Comparison of ENCODE assay signal across 3 cellular contexts in the genomic region with DNA sequence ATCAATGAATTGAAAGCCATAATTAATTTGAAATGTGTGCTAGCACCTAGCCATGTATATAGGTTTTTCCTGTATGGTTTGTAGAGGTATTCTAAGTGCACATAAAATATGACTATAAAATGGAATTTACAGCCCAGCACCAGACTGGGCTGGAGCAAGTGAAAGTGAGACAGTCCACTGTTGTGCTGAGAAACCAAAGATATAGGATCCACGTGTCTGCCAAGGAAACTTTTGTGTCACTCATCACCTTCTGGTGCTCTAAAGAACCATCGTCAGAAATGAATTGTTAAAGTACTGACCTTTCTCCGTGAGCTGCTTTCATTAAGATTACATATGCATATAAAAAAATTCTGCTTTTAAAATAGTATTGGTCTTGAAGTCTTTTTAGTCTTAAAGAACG.
A peak's percentile ranks its signal among the peaks of the same experiment; 100 is the strongest.
TF ChIP-seq lines count a peak whose summit lies in the region.

No MANE protein-coding gene starts in this region.

TF ChIP-seq in HEK293, 187 proteins besides CTCF, POLR2A, EP300 and RAD21:
- TF ChIP-seq, protein P1, sequence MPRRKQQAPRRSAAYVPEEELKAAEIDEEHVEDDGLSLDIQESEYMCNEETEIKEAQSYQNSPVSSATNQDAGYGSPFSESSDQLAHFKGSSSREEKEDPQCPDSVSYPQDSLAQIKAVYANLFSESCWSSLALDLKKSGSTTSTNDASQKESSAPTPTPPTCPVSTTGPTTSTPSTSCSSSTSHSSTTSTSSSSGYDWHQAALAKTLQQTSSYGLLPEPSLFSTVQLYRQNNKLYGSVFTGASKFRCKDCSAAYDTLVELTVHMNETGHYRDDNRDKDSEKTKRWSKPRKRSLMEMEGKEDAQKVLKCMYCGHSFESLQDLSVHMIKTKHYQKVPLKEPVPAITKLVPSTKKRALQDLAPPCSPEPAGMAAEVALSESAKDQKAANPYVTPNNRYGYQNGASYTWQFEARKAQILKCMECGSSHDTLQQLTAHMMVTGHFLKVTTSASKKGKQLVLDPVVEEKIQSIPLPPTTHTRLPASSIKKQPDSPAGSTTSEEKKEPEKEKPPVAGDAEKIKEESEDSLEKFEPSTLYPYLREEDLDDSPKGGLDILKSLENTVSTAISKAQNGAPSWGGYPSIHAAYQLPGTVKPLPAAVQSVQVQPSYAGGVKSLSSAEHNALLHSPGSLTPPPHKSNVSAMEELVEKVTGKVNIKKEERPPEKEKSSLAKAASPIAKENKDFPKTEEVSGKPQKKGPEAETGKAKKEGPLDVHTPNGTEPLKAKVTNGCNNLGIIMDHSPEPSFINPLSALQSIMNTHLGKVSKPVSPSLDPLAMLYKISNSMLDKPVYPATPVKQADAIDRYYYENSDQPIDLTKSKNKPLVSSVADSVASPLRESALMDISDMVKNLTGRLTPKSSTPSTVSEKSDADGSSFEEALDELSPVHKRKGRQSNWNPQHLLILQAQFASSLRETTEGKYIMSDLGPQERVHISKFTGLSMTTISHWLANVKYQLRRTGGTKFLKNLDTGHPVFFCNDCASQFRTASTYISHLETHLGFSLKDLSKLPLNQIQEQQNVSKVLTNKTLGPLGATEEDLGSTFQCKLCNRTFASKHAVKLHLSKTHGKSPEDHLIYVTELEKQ (tag by site-specific recombination; IDR thresholded peaks at IDR 0.05; ENCODE audit: borderline replicate concordance), result no peak
- TF ChIP-seq, protein P2, sequence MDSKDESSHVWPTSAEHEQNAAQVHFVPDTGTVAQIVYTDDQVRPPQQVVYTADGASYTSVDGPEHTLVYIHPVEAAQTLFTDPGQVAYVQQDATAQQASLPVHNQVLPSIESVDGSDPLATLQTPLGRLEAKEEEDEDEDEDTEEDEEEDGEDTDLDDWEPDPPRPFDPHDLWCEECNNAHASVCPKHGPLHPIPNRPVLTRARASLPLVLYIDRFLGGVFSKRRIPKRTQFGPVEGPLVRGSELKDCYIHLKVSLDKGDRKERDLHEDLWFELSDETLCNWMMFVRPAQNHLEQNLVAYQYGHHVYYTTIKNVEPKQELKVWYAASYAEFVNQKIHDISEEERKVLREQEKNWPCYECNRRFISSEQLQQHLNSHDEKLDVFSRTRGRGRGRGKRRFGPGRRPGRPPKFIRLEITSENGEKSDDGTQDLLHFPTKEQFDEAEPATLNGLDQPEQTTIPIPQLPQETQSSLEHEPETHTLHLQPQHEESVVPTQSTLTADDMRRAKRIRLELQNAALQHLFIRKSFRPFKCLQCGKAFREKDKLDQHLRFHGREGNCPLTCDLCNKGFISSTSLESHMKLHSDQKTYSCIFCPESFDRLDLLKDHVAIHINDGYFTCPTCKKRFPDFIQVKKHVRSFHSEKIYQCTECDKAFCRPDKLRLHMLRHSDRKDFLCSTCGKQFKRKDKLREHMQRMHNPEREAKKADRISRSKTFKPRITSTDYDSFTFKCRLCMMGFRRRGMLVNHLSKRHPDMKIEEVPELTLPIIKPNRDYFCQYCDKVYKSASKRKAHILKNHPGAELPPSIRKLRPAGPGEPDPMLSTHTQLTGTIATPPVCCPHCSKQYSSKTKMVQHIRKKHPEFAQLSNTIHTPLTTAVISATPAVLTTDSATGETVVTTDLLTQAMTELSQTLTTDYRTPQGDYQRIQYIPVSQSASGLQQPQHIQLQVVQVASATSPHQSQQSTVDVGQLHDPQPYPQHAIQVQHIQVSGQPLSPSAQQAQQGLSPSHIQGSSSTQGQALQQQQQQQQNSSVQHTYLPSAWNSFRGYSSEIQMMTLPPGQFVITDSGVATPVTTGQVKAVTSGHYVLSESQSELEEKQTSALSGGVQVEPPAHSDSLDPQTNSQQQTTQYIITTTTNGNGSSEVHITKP (tag by site-specific recombination; IDR thresholded peaks at IDR 0.05), result no peak
- TF ChIP-seq ZNF561 (tag by site-specific recombination; IDR thresholded peaks at IDR 0.05; ENCODE audit: borderline replicate concordance) (0 out of 2 replicates have a peak, but pooled peaks have one; percentile 27), OVOL3 (tag by site-specific recombination; IDR thresholded peaks at IDR 0.05) (no peak), ZNF473 (tag by site-specific recombination; IDR thresholded peaks at IDR 0.05) (no peak)

TF ChIP-seq in IMR-90, 13 proteins besides CTCF, POLR2A, EP300 and RAD21 (continued from another document):
- TF ChIP-seq, protein P3, sequence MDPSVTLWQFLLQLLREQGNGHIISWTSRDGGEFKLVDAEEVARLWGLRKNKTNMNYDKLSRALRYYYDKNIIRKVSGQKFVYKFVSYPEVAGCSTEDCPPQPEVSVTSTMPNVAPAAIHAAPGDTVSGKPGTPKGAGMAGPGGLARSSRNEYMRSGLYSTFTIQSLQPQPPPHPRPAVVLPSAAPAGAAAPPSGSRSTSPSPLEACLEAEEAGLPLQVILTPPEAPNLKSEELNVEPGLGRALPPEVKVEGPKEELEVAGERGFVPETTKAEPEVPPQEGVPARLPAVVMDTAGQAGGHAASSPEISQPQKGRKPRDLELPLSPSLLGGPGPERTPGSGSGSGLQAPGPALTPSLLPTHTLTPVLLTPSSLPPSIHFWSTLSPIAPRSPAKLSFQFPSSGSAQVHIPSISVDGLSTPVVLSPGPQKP (IDR thresholded peaks at IDR 0.05; ENCODE audit: borderline replicate concordance, low read depth, low read length), result no peak
- TF ChIP-seq NFE2L2 (IDR thresholded peaks at IDR 0.05; ENCODE audit: low read depth, low read length) (no peak), MXI1 (IDR thresholded peaks at IDR 0.05; ENCODE audit: borderline replicate concordance, low read depth, low read length) (no peak), SMC3 (IDR thresholded peaks at IDR 0.05; ENCODE audit: low read depth, low read length) (no peak), CEBPB (IDR thresholded peaks at IDR 0.05; ENCODE audit: low read depth, low read length) (no peak), MAZ (IDR thresholded peaks at IDR 0.05; ENCODE audit: borderline replicate concordance, low read depth, low read length) (no peak), BHLHE40 (IDR thresholded peaks at IDR 0.05; ENCODE audit: low read depth, low read length) (no peak), FOS (IDR thresholded peaks at IDR 0.05; ENCODE audit: low read depth, low read length) (no peak), MAFK (IDR thresholded peaks at IDR 0.05; ENCODE audit: low read depth, low read length) (no peak), RCOR1 (IDR thresholded peaks at IDR 0.05; ENCODE audit: insufficient replicate concordance, low read length) (no peak), RFX5 (IDR thresholded peaks at IDR 0.05; ENCODE audit: low read depth, low read length) (no peak)
- TF ChIP-seq, protein P4, sequence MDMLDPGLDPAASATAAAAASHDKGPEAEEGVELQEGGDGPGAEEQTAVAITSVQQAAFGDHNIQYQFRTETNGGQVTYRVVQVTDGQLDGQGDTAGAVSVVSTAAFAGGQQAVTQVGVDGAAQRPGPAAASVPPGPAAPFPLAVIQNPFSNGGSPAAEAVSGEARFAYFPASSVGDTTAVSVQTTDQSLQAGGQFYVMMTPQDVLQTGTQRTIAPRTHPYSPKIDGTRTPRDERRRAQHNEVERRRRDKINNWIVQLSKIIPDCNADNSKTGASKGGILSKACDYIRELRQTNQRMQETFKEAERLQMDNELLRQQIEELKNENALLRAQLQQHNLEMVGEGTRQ (IDR thresholded peaks at IDR 0.05; ENCODE audit: low read depth, low read length), result no peak

TF ChIP-seq in WTC11, 78 proteins besides CTCF, POLR2A, EP300 and RAD21 (continues in another document):
- TF ChIP-seq, protein P5, sequence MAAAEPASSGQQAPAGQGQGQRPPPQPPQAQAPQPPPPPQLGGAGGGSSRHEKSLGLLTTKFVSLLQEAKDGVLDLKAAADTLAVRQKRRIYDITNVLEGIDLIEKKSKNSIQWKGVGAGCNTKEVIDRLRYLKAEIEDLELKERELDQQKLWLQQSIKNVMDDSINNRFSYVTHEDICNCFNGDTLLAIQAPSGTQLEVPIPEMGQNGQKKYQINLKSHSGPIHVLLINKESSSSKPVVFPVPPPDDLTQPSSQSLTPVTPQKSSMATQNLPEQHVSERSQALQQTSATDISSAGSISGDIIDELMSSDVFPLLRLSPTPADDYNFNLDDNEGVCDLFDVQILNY (CRISPR knock-in tag; IDR thresholded peaks at IDR 0.05), result no peak
- TF ChIP-seq, protein P6, sequence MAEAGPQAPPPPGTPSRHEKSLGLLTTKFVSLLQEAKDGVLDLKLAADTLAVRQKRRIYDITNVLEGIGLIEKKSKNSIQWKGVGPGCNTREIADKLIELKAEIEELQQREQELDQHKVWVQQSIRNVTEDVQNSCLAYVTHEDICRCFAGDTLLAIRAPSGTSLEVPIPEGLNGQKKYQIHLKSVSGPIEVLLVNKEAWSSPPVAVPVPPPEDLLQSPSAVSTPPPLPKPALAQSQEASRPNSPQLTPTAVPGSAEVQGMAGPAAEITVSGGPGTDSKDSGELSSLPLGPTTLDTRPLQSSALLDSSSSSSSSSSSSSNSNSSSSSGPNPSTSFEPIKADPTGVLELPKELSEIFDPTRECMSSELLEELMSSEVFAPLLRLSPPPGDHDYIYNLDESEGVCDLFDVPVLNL (CRISPR knock-in tag; IDR thresholded peaks at IDR 0.05; ENCODE audit: borderline replicate concordance, low read depth), result no peak
- TF ChIP-seq ZNF317 (CRISPR knock-in tag; IDR thresholded peaks at IDR 0.05; ENCODE audit: borderline replicate concordance, low read depth) (no peak), NFYB (CRISPR knock-in tag; conservative IDR thresholded peaks at IDR 0.05; ENCODE audit: low read depth) (no peak), TCF7 (CRISPR knock-in tag; IDR thresholded peaks at IDR 0.05; ENCODE audit: low read depth) (no peak), ZBTB21 (CRISPR knock-in tag; IDR thresholded peaks at IDR 0.05; ENCODE audit: borderline replicate concordance) (no peak)
- TF ChIP-seq, protein P7, sequence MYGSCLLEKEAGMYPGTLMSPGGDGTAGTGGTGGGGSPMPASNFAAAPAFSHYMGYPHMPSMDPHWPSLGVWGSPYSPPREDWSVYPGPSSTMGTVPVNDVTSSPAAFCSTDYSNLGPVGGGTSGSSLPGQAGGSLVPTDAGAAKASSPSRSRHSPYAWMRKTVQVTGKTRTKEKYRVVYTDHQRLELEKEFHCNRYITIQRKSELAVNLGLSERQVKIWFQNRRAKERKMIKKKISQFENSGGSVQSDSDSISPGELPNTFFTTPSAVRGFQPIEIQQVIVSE (CRISPR knock-in tag; IDR thresholded peaks at IDR 0.05; ENCODE audit: borderline replicate concordance), result no peak
- TF ChIP-seq, protein P8, sequence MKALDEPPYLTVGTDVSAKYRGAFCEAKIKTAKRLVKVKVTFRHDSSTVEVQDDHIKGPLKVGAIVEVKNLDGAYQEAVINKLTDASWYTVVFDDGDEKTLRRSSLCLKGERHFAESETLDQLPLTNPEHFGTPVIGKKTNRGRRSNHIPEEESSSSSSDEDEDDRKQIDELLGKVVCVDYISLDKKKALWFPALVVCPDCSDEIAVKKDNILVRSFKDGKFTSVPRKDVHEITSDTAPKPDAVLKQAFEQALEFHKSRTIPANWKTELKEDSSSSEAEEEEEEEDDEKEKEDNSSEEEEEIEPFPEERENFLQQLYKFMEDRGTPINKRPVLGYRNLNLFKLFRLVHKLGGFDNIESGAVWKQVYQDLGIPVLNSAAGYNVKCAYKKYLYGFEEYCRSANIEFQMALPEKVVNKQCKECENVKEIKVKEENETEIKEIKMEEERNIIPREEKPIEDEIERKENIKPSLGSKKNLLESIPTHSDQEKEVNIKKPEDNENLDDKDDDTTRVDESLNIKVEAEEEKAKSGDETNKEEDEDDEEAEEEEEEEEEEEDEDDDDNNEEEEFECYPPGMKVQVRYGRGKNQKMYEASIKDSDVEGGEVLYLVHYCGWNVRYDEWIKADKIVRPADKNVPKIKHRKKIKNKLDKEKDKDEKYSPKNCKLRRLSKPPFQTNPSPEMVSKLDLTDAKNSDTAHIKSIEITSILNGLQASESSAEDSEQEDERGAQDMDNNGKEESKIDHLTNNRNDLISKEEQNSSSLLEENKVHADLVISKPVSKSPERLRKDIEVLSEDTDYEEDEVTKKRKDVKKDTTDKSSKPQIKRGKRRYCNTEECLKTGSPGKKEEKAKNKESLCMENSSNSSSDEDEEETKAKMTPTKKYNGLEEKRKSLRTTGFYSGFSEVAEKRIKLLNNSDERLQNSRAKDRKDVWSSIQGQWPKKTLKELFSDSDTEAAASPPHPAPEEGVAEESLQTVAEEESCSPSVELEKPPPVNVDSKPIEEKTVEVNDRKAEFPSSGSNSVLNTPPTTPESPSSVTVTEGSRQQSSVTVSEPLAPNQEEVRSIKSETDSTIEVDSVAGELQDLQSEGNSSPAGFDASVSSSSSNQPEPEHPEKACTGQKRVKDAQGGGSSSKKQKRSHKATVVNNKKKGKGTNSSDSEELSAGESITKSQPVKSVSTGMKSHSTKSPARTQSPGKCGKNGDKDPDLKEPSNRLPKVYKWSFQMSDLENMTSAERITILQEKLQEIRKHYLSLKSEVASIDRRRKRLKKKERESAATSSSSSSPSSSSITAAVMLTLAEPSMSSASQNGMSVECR (CRISPR knock-in tag; IDR thresholded peaks at IDR 0.05; ENCODE audit: borderline replicate concordance), result no peak
- TF ChIP-seq, protein P9, sequence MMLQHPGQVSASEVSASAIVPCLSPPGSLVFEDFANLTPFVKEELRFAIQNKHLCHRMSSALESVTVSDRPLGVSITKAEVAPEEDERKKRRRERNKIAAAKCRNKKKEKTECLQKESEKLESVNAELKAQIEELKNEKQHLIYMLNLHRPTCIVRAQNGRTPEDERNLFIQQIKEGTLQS (CRISPR knock-in tag; conservative IDR thresholded peaks at IDR 0.05), result no peak
- TF ChIP-seq, protein P10, sequence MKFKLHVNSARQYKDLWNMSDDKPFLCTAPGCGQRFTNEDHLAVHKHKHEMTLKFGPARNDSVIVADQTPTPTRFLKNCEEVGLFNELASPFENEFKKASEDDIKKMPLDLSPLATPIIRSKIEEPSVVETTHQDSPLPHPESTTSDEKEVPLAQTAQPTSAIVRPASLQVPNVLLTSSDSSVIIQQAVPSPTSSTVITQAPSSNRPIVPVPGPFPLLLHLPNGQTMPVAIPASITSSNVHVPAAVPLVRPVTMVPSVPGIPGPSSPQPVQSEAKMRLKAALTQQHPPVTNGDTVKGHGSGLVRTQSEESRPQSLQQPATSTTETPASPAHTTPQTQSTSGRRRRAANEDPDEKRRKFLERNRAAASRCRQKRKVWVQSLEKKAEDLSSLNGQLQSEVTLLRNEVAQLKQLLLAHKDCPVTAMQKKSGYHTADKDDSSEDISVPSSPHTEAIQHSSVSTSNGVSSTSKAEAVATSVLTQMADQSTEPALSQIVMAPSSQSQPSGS (CRISPR knock-in tag; IDR thresholded peaks at IDR 0.05; ENCODE audit: borderline replicate concordance, low read depth), result no peak
- TF ChIP-seq, protein P11, sequence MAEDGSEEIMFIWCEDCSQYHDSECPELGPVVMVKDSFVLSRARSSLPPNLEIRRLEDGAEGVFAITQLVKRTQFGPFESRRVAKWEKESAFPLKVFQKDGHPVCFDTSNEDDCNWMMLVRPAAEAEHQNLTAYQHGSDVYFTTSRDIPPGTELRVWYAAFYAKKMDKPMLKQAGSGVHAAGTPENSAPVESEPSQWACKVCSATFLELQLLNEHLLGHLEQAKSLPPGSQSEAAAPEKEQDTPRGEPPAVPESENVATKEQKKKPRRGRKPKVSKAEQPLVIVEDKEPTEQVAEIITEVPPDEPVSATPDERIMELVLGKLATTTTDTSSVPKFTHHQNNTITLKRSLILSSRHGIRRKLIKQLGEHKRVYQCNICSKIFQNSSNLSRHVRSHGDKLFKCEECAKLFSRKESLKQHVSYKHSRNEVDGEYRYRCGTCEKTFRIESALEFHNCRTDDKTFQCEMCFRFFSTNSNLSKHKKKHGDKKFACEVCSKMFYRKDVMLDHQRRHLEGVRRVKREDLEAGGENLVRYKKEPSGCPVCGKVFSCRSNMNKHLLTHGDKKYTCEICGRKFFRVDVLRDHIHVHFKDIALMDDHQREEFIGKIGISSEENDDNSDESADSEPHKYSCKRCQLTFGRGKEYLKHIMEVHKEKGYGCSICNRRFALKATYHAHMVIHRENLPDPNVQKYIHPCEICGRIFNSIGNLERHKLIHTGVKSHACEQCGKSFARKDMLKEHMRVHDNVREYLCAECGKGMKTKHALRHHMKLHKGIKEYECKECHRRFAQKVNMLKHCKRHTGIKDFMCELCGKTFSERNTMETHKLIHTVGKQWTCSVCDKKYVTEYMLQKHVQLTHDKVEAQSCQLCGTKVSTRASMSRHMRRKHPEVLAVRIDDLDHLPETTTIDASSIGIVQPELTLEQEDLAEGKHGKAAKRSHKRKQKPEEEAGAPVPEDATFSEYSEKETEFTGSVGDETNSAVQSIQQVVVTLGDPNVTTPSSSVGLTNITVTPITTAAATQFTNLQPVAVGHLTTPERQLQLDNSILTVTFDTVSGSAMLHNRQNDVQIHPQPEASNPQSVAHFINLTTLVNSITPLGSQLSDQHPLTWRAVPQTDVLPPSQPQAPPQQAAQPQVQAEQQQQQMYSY (CRISPR knock-in tag; IDR thresholded peaks at IDR 0.05), result no peak
